1 cellular context compared by ENCODE assay signal in genomic region chr9:107438211-107439030, GRCh38.
TF ChIP-seq lines count a peak whose summit lies in the region.

No MANE protein-coding gene starts in this region.

TF ChIP-seq in K562, 482 proteins besides CTCF, POLR2A, EP300 and RAD21:
- TF ChIP-seq ESRRA (IDR thresholded peaks at IDR 0.05; ENCODE audit: borderline replicate concordance, low read depth) (no peak), FOSL1 (tag; conservative IDR thresholded peaks at IDR 0.05) (peak; percentile 41)
